Comparison of ENCODE assay signal across 16 cellular contexts in genomic region chr2:7744827-7745226, GRCh38.
A peak's percentile ranks its signal among the peaks of the same experiment; 100 is the strongest.
DNase-seq lines count a peak whose midpoint lies in the region; FAIRE-seq and TF ChIP-seq lines count a peak whose summit lies in the region.
"Had no signal": no experiment of that assay in that cellular context is flagged by ENCODE, and none has a peak within 500 bp of the region (broad histone marks: within the 10 kb centered on the region; RNA-seq: fewer than 3 reads in every experiment).

No MANE protein-coding gene starts in this region.

- TF ChIP-seq CTCF in bronchial epithelial cell (IDR thresholded peaks at IDR 0.05; ENCODE audit: insufficient read depth, low read length, severe bottlenecking): no peak

- H3K27me3 Mint-ChIP-seq in activated naive CD4-positive, alpha-beta T cell treated with anti-CD3 and anti-CD28 coated beads for 36 hours (ENCODE audit: low read depth): peaks cover 1% of the 10 kb centered on the region

- FAIRE-seq in bronchial epithelial cell (lab: Jason Lieb, UNC): no peak
- FAIRE-seq: TTC549 had no signal

- H3K27me3 ChIP-seq in bronchial epithelial cell (ENCODE audit: control insufficient read depth, insufficient read depth, low read length): no peaks in the 10 kb centered on the region
- H3K27me3 ChIP-seq: BE2C, stomach had no signal

- no peak overlapping the region for H3K4me3 ChIP-seq in bronchial epithelial cell (ENCODE audit: low read depth, low read length)
- H3K4me3 ChIP-seq: stomach had no signal

- H3K36me3 ChIP-seq in bronchial epithelial cell (ENCODE audit: control insufficient read depth, insufficient read depth, low read length): no peaks in the 10 kb centered on the region
- H3K36me3 ChIP-seq: BE2C, stomach had no signal

- DNase-seq in activated naive CD4-positive, alpha-beta T cell treated with anti-CD3 and anti-CD28 coated beads for 36 hours: peak; percentile 29
- DNase-seq in activated naive CD4-positive, alpha-beta T cell treated with anti-CD3 and anti-CD28 coated beads, Interleukin-2, amount 50 U/mL, for 16 hours: no peak
- DNase-seq in T-helper 1 cell (peak in 3 of 5 donors; percentile 16 to 72 (median 40)), bronchial epithelial cell (ENCODE audit: low read depth) (peak; percentile 77), iPS-NIHi11 (ENCODE audit: low spot score) (no peak), DMS153 treated with DMSO at 0.1 percent for 48 hours (lab: John Stamatoyannopoulos, UW; ENCODE audit: unreplicated experiment) (no peak), retina (no peak)
- DNase-seq in stimulated activated CD8-positive, alpha-beta memory T cell treated with anti-CD3 and anti-CD28 coated beads, Interleukin-4, amount 100 ng/mL, for 48 hours: peak; percentile 62
- DNase-seq: amygdala, BE2C, left cardiac atrium, NCI-H2171, RPMI8226, stomach had no signal

- intact Hi-C loops in activated naive CD4-positive, alpha-beta T cell treated with anti-CD3 and anti-CD28 coated beads for 36 hours (cut with micrococcal nuclease): loop anchor here (5.0 kb wide), 1 partner anchor 648 kb away; no protein-coding TSS in a partner anchor

- no peaks in the 10 kb centered on the region for H3K9me3 Mint-ChIP-seq in activated naive CD4-positive, alpha-beta T cell treated with anti-CD3 and anti-CD28 coated beads for 36 hours

- CTCF ChIA-PET in activated naive CD4-positive, alpha-beta T cell treated with anti-CD3 and anti-CD28 coated beads for 36 hours (lab: Charles Lee): no interaction called here

- H3K4me3 Mint-ChIP-seq in activated naive CD4-positive, alpha-beta T cell treated with anti-CD3 and anti-CD28 coated beads for 36 hours: no peak overlapping the region
- H3K4me3 Mint-ChIP-seq: neural crest cell had no signal

- H3K27ac Mint-ChIP-seq in activated naive CD4-positive, alpha-beta T cell treated with anti-CD3 and anti-CD28 coated beads for 36 hours: no peak overlapping the region

- H3K4me1 Mint-ChIP-seq in activated naive CD4-positive, alpha-beta T cell treated with anti-CD3 and anti-CD28 coated beads for 36 hours (ENCODE audit: low read depth): peaks cover 11% of the 10 kb centered on the region
- H3K4me1 Mint-ChIP-seq: neural crest cell had no signal

- H3K36me3 Mint-ChIP-seq in activated naive CD4-positive, alpha-beta T cell treated with anti-CD3 and anti-CD28 coated beads for 36 hours (ENCODE audit: low read depth): no peaks in the 10 kb centered on the region

Comparison
In these comparisons a context has a peak if more than half of its experiments do, and no peak if none do; other contexts are left out.
1. DNase-seq: peak in activated naive CD4-positive, alpha-beta T cell treated with anti-CD3 and anti-CD28 coated beads for 36 hours (single experiment), T-helper 1 cell (3 of 5), bronchial epithelial cell (single experiment) and stimulated activated CD8-positive, alpha-beta memory T cell treated with anti-CD3 and anti-CD28 coated beads, Interleukin-4, amount 100 ng/mL, for 48 hours (single experiment); none in activated naive CD4-positive, alpha-beta T cell treated with anti-CD3 and anti-CD28 coated beads, Interleukin-2, amount 50 U/mL, for 16 hours (single experiment), iPS-NIHi11 (single experiment), DMS153 treated with DMSO at 0.1 percent for 48 hours (single experiment) and retina (single experiment).